ENCODE assay signal across 1 cellular context in genomic region chr22:21727159-21727558, GRCh38.
TF ChIP-seq lines count a peak whose summit lies in the region.

No MANE protein-coding gene starts in this region.

TF ChIP-seq in K562, 482 proteins besides CTCF, POLR2A, EP300 and RAD21 (continued from another document):
- TF ChIP-seq ZMIZ1 (IDR thresholded peaks at IDR 0.05; ENCODE audit: low read depth in 2 of 2, low read length in 2 of 2) (0 out of 4 replicates have a peak, but pooled peaks of 1 of the 2 experiments have one; percentile 4), KAT2B (IDR thresholded peaks at IDR 0.05; ENCODE audit: low read depth, low read length) (peak; percentile 4), SNRNP70 (optimal IDR thresholded peaks at IDR 0.05; ENCODE audit: low read depth, low read length) (peak; percentile 44), HBP1 (CRISPR knock-in tag; IDR thresholded peaks at IDR 0.05) (no peak), NR2C2 (CRISPR knock-in tag; IDR thresholded peaks at IDR 0.05) (no peak), NR2C2 (tag; IDR thresholded peaks at IDR 0.05) (no peak), ZFP36 (IDR thresholded peaks at IDR 0.05; ENCODE audit: low read depth, low read length, partially characterized antibody) (no peak), CGGBP1 (CRISPR knock-in tag; IDR thresholded peaks at IDR 0.05) (0 out of 2 replicates have a peak, but pooled peaks have one; percentile 45), CHD1 (IDR thresholded peaks at IDR 0.05; ENCODE audit: low read length) (peak; percentile 22), ZNF24 (IDR thresholded peaks at IDR 0.05) (no peak), TRIM24 (IDR thresholded peaks at IDR 0.05) (no peak), HMBOX1 (IDR thresholded peaks at IDR 0.05) (no peak), CHCHD3 (CRISPR knock-in tag; IDR thresholded peaks at IDR 0.05) (peak; percentile 73; the same call in 1 of the 2 replicates), ARNT (IDR thresholded peaks at IDR 0.05) (no peak), RBM39 (optimal IDR thresholded peaks at IDR 0.05; ENCODE audit: low read depth, low read length) (peak; percentile 86)
